1 cellular context compared by ENCODE assay signal in the genomic region with DNA sequence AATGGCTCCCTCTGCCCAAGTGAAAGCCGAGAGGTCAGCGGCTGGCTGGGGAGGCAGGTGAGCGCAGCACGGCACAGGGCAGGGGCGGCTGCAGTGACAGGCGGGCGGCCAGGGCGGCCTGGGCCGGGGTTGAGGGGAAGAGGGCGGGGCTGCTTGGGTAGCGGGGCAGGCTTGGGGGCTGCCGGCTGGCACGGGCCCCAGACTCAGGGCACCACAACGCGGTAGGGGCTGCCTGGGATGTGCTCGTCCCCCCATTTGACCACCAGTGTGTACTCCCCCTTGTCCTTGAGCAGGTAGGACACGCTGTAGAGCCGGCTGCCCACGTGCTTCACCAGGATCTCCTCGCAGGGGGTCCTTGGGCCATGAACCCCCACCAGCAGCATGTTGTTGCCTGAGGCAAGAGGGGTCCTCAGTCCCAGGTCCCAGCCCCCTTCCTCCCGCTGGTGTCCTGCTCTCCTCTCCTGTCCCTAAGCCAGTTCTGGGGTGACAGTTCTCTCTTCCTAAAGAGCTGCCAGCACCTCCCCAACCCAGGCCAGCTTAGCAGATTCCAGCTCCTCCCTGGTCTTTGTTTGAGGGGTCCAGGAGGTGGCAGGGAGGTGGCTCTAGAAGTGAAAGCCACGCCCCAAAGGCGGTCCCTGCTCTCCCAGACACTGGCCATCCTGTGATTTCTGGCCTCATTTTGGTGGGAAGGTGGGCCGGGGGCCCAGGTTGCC.
TF ChIP-seq lines count a peak whose summit lies in the region.

No MANE protein-coding gene starts in this region.

TF ChIP-seq in HCT116, 20 proteins besides CTCF, POLR2A, EP300 and RAD21:
- TF ChIP-seq YY1 (IDR thresholded peaks at IDR 0.05; ENCODE audit: extremely low read depth, insufficient replicate concordance, low read depth, low read length): no peak
- TF ChIP-seq, protein P1, sequence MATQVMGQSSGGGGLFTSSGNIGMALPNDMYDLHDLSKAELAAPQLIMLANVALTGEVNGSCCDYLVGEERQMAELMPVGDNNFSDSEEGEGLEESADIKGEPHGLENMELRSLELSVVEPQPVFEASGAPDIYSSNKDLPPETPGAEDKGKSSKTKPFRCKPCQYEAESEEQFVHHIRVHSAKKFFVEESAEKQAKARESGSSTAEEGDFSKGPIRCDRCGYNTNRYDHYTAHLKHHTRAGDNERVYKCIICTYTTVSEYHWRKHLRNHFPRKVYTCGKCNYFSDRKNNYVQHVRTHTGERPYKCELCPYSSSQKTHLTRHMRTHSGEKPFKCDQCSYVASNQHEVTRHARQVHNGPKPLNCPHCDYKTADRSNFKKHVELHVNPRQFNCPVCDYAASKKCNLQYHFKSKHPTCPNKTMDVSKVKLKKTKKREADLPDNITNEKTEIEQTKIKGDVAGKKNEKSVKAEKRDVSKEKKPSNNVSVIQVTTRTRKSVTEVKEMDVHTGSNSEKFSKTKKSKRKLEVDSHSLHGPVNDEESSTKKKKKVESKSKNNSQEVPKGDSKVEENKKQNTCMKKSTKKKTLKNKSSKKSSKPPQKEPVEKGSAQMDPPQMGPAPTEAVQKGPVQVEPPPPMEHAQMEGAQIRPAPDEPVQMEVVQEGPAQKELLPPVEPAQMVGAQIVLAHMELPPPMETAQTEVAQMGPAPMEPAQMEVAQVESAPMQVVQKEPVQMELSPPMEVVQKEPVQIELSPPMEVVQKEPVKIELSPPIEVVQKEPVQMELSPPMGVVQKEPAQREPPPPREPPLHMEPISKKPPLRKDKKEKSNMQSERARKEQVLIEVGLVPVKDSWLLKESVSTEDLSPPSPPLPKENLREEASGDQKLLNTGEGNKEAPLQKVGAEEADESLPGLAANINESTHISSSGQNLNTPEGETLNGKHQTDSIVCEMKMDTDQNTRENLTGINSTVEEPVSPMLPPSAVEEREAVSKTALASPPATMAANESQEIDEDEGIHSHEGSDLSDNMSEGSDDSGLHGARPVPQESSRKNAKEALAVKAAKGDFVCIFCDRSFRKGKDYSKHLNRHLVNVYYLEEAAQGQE (IDR thresholded peaks at IDR 0.05; ENCODE audit: low read depth): no peak
- no peak for TF ChIP-seq SIN3A (IDR thresholded peaks at IDR 0.05; ENCODE audit: low read depth)
- no peak for TF ChIP-seq JUND (IDR thresholded peaks at IDR 0.05)
- TF ChIP-seq POLR2AphosphoS5 (IDR thresholded peaks at IDR 0.05; ENCODE audit: low read depth, low read length): no peak
- no peak for TF ChIP-seq CEBPB (IDR thresholded peaks at IDR 0.05; ENCODE audit: low read depth)
- no peak for TF ChIP-seq SP1 (IDR thresholded peaks at IDR 0.05; ENCODE audit: low read depth)
- TF ChIP-seq ELF1 (IDR thresholded peaks at IDR 0.05; ENCODE audit: borderline replicate concordance, low read depth): no peak
- TF ChIP-seq, protein P2, sequence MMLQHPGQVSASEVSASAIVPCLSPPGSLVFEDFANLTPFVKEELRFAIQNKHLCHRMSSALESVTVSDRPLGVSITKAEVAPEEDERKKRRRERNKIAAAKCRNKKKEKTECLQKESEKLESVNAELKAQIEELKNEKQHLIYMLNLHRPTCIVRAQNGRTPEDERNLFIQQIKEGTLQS (IDR thresholded peaks at IDR 0.05): no peak
- no peak for TF ChIP-seq ZNF274 (IDR thresholded peaks at IDR 0.05; ENCODE audit: low read depth, low read length)
- no peak for TF ChIP-seq EGR1 (IDR thresholded peaks at IDR 0.05; ENCODE audit: low read depth)
